In the genomic region with DNA sequence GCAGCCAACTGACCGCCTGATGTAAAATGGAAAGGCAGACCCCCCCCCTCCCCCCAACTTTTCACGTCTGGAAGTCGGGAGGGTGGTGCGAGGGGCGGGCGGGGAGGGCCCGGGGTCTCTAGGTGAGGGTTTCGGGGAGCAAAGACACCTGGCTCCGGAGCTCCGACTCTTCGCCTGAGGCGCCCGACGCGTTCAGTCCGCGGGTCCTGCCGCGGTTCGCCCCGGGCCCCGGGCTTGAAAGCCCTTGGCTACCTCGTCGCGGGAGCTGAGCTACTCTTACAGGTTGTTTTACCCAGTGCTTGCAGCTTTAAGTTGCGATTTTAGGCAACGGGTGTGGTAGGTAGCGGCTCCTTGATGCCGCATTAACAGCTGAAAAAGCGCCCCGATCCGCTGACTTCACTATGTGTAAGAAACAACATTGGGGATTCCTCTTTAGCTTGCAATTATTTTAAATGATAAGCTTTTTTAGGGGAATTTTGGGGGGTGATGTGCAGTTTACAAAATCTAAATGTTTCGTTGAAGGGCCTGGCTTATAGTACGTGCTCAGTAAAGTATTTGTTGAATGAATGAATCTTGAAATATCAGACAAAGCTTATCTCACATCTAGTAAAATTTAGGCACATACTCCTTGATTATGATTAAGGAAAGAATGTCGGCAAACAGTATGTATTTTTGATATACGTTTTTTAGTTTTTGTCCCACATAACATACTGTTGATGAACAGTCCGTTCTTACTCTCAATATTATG, we compare ENCODE assay signal across 1 cellular context.
TF ChIP-seq lines count a peak whose summit lies in the region.

No MANE protein-coding gene starts in this region.

TF ChIP-seq in GM23338, 12 proteins besides CTCF, POLR2A, EP300 and RAD21 (continued from another document):
- TF ChIP-seq, protein P1, sequence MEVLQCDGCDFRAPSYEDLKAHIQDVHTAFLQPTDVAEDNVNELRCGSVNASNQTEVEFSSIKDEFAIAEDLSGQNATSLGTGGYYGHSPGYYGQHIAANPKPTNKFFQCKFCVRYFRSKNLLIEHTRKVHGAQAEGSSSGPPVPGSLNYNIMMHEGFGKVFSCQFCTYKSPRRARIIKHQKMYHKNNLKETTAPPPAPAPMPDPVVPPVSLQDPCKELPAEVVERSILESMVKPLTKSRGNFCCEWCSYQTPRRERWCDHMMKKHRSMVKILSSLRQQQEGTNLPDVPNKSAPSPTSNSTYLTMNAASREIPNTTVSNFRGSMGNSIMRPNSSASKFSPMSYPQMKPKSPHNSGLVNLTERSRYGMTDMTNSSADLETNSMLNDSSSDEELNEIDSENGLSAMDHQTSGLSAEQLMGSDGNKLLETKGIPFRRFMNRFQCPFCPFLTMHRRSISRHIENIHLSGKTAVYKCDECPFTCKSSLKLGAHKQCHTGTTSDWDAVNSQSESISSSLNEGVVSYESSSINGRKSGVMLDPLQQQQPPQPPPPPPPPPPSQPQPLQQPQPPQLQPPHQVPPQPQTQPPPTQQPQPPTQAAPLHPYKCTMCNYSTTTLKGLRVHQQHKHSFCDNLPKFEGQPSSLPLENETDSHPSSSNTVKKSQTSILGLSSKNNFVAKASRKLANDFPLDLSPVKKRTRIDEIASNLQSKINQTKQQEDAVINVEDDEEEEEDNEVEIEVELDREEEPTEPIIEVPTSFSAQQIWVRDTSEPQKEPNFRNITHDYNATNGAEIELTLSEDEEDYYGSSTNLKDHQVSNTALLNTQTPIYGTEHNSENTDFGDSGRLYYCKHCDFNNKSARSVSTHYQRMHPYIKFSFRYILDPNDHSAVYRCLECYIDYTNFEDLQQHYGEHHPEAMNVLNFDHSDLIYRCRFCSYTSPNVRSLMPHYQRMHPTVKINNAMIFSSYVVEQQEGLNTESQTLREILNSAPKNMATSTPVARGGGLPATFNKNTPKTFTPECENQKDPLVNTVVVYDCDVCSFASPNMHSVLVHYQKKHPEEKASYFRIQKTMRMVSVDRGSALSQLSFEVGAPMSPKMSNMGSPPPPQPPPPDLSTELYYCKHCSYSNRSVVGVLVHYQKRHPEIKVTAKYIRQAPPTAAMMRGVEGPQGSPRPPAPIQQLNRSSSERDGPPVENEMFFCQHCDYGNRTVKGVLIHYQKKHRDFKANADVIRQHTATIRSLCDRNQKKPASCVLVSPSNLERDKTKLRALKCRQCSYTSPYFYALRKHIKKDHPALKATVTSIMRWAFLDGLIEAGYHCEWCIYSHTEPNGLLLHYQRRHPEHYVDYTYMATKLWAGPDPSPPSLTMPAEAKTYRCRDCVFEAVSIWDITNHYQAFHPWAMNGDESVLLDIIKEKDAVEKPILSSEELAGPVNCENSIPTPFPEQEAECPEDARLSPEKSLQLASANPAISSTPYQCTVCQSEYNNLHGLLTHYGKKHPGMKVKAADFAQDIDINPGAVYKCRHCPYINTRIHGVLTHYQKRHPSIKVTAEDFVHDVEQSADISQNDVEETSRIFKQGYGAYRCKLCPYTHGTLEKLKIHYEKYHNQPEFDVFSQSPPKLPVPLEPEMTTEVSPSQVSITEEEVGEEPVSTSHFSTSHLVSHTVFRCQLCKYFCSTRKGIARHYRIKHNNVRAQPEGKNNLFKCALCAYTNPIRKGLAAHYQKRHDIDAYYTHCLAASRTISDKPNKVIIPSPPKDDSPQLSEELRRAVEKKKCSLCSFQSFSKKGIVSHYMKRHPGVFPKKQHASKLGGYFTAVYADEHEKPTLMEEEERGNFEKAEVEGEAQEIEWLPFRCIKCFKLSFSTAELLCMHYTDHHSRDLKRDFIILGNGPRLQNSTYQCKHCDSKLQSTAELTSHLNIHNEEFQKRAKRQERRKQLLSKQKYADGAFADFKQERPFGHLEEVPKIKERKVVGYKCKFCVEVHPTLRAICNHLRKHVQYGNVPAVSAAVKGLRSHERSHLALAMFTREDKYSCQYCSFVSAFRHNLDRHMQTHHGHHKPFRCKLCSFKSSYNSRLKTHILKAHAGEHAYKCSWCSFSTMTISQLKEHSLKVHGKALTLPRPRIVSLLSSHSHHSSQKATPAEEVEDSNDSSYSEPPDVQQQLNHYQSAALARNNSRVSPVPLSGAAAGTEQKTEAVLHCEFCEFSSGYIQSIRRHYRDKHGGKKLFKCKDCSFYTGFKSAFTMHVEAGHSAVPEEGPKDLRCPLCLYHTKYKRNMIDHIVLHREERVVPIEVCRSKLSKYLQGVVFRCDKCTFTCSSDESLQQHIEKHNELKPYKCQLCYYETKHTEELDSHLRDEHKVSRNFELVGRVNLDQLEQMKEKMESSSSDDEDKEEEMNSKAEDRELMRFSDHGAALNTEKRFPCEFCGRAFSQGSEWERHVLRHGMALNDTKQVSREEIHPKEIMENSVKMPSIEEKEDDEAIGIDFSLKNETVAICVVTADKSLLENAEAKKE (CRISPR knock-in tag; IDR thresholded peaks at IDR 0.05), result no peak
- TF ChIP-seq ZNF114 (CRISPR knock-in tag; IDR thresholded peaks at IDR 0.05) (no peak), NANOG (IDR thresholded peaks at IDR 0.05; ENCODE audit: borderline replicate concordance) (no peak), EZH2 (IDR thresholded peaks at IDR 0.05; ENCODE audit: low read depth, unreplicated experiment) (no peak), POLR2AphosphoS5 (IDR thresholded peaks at IDR 0.05; ENCODE audit: low read depth) (no peak), EZH2phosphoT487 (IDR thresholded peaks at IDR 0.05; ENCODE audit: unreplicated experiment) (no peak), CREB1 (CRISPR knock-in tag; IDR thresholded peaks at IDR 0.05; ENCODE audit: low read depth) (no peak)
- TF ChIP-seq, protein P2, sequence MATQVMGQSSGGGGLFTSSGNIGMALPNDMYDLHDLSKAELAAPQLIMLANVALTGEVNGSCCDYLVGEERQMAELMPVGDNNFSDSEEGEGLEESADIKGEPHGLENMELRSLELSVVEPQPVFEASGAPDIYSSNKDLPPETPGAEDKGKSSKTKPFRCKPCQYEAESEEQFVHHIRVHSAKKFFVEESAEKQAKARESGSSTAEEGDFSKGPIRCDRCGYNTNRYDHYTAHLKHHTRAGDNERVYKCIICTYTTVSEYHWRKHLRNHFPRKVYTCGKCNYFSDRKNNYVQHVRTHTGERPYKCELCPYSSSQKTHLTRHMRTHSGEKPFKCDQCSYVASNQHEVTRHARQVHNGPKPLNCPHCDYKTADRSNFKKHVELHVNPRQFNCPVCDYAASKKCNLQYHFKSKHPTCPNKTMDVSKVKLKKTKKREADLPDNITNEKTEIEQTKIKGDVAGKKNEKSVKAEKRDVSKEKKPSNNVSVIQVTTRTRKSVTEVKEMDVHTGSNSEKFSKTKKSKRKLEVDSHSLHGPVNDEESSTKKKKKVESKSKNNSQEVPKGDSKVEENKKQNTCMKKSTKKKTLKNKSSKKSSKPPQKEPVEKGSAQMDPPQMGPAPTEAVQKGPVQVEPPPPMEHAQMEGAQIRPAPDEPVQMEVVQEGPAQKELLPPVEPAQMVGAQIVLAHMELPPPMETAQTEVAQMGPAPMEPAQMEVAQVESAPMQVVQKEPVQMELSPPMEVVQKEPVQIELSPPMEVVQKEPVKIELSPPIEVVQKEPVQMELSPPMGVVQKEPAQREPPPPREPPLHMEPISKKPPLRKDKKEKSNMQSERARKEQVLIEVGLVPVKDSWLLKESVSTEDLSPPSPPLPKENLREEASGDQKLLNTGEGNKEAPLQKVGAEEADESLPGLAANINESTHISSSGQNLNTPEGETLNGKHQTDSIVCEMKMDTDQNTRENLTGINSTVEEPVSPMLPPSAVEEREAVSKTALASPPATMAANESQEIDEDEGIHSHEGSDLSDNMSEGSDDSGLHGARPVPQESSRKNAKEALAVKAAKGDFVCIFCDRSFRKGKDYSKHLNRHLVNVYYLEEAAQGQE (IDR thresholded peaks at IDR 0.05; ENCODE audit: unreplicated experiment), result no peak
- TF ChIP-seq, protein P3, sequence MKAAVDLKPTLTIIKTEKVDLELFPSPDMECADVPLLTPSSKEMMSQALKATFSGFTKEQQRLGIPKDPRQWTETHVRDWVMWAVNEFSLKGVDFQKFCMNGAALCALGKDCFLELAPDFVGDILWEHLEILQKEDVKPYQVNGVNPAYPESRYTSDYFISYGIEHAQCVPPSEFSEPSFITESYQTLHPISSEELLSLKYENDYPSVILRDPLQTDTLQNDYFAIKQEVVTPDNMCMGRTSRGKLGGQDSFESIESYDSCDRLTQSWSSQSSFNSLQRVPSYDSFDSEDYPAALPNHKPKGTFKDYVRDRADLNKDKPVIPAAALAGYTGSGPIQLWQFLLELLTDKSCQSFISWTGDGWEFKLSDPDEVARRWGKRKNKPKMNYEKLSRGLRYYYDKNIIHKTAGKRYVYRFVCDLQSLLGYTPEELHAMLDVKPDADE (IDR thresholded peaks at IDR 0.05), result no peak
